ENCODE assay signal across 1 cellular context in genomic region chr12:108560752-108561719, GRCh38.
TF ChIP-seq lines count a peak whose summit lies in the region.

Gene SART3 (minus strand): TSS chr12:108561173. CDS start chr12:108561154, 19 bp downstream.

TF ChIP-seq in HEK293, 187 proteins besides CTCF, POLR2A, EP300 and RAD21 (continued from another document and continues in another):
- TF ChIP-seq ZBTB11 (tag by site-specific recombination; conservative IDR thresholded peaks at IDR 0.05; ENCODE audit: low read depth), result peak; percentile 78
- peak; percentile 98 for TF ChIP-seq ZBTB17 (tag by site-specific recombination; IDR thresholded peaks at IDR 0.05)
- no peak for TF ChIP-seq PRDM10 (tag by site-specific recombination; IDR thresholded peaks at IDR 0.05)
- TF ChIP-seq ZNF837 (tag by site-specific recombination; IDR thresholded peaks at IDR 0.05), result no peak
- peak; percentile 72 for TF ChIP-seq ZNF629 (tag by site-specific recombination; IDR thresholded peaks at IDR 0.05)
- TF ChIP-seq KLF9 (tag by site-specific recombination; IDR thresholded peaks at IDR 0.05; ENCODE audit: low read depth), result peak; percentile 43; the same call in 1 of the 2 replicates
- no peak for TF ChIP-seq GLI4 (tag by site-specific recombination; IDR thresholded peaks at IDR 0.05)
- peak; percentile 32; the same call in 1 of the 2 replicates for TF ChIP-seq ZNF449 (tag by site-specific recombination; IDR thresholded peaks at IDR 0.05)
- TF ChIP-seq GLIS2 (tag by site-specific recombination; IDR thresholded peaks at IDR 0.05), result peak; percentile 50; the same call in 1 of the 2 replicates
- no peak for TF ChIP-seq ZNF37A (tag by site-specific recombination; IDR thresholded peaks at IDR 0.05)
- TF ChIP-seq ZNF398 (tag by site-specific recombination; IDR thresholded peaks at IDR 0.05), result no peak
- peak; percentile 80 for TF ChIP-seq PRDM1 (tag by site-specific recombination; IDR thresholded peaks at IDR 0.05)
- TF ChIP-seq ZNF639 (tag by site-specific recombination; IDR thresholded peaks at IDR 0.05), result peak; percentile 83
- TF ChIP-seq ZNF692 (tag by site-specific recombination; IDR thresholded peaks at IDR 0.05), result peak; percentile 69
- TF ChIP-seq KLF10 (tag by site-specific recombination; IDR thresholded peaks at IDR 0.05), result peak; percentile 35
- peak; percentile 85 for TF ChIP-seq ZNF660 (tag by site-specific recombination; IDR thresholded peaks at IDR 0.05)
- peak; percentile 71 for TF ChIP-seq SP2 (tag by site-specific recombination; IDR thresholded peaks at IDR 0.05)
- TF ChIP-seq ZNF747 (tag by site-specific recombination; IDR thresholded peaks at IDR 0.05), result no peak
- no peak for TF ChIP-seq ZNF571 (tag by site-specific recombination; IDR thresholded peaks at IDR 0.05)
- peak; percentile 16; the same call in 1 of the 2 replicates for TF ChIP-seq ZBTB8A (tag by site-specific recombination; IDR thresholded peaks at IDR 0.05)
- peak; percentile 39; the same call in 1 of the 2 replicates for TF ChIP-seq ZNF600 (tag by site-specific recombination; IDR thresholded peaks at IDR 0.05)
- TF ChIP-seq ZBTB21 (tag by site-specific recombination; IDR thresholded peaks at IDR 0.05), result no peak; the same call in 1 of the 2 replicates
- TF ChIP-seq ZNF335 (tag by site-specific recombination; conservative IDR thresholded peaks at IDR 0.05), result peak; percentile 100
- peak; percentile 97 for TF ChIP-seq YY1 (tag by site-specific recombination; IDR thresholded peaks at IDR 0.05)
- peak; percentile 56 for TF ChIP-seq GLIS1 (tag by site-specific recombination; IDR thresholded peaks at IDR 0.05)
- TF ChIP-seq ZNF2 (tag by site-specific recombination; IDR thresholded peaks at IDR 0.05), result peak; percentile 63; the same call in 1 of the 2 replicates
- peak; percentile 40 for TF ChIP-seq ZNF501 (tag by site-specific recombination; IDR thresholded peaks at IDR 0.05)
- peak; percentile 81 for TF ChIP-seq ZNF518A (tag by site-specific recombination; conservative IDR thresholded peaks at IDR 0.05; ENCODE audit: low read depth)
- 0 out of 2 replicates have a peak, but pooled peaks have one; percentile 4 for TF ChIP-seq ZNF623 (tag by site-specific recombination; IDR thresholded peaks at IDR 0.05)
- TF ChIP-seq ZNF202 (tag by site-specific recombination; IDR thresholded peaks at IDR 0.05; ENCODE audit: borderline replicate concordance), result no peak
- peak; percentile 79 for TF ChIP-seq ZXDB (tag by site-specific recombination; IDR thresholded peaks at IDR 0.05)
- TF ChIP-seq ZNF580 (tag by site-specific recombination; IDR thresholded peaks at IDR 0.05), result 0 out of 2 replicates have a peak, but pooled peaks have one; percentile 30
- no peak for TF ChIP-seq ZNF354C (tag by site-specific recombination; IDR thresholded peaks at IDR 0.05; ENCODE audit: borderline replicate concordance, low read depth)
- TF ChIP-seq ZNF548 (tag by site-specific recombination; IDR thresholded peaks at IDR 0.05), result peak; percentile 100
- peak; percentile 84; the same call in 1 of the 2 replicates for TF ChIP-seq ZNF76 (tag by site-specific recombination; IDR thresholded peaks at IDR 0.05; ENCODE audit: borderline replicate concordance, low read depth)
- TF ChIP-seq ZNF513 (tag by site-specific recombination; IDR thresholded peaks at IDR 0.05), result 0 out of 2 replicates have a peak, but pooled peaks have one; percentile 23
